1 cellular context compared by ENCODE assay signal in genomic region chr9:113381909-113382411, GRCh38.
TF ChIP-seq lines count a peak whose summit lies in the region.

No MANE protein-coding gene starts in this region.

TF ChIP-seq in liver, 16 proteins besides CTCF, POLR2A, EP300 and RAD21 (continued from another document):
- peak; percentile 98 for TF ChIP-seq HNF4G (IDR thresholded peaks at IDR 0.05)
- peak; percentile 60 for TF ChIP-seq MAX (IDR thresholded peaks at IDR 0.05)
